In the genomic region with DNA sequence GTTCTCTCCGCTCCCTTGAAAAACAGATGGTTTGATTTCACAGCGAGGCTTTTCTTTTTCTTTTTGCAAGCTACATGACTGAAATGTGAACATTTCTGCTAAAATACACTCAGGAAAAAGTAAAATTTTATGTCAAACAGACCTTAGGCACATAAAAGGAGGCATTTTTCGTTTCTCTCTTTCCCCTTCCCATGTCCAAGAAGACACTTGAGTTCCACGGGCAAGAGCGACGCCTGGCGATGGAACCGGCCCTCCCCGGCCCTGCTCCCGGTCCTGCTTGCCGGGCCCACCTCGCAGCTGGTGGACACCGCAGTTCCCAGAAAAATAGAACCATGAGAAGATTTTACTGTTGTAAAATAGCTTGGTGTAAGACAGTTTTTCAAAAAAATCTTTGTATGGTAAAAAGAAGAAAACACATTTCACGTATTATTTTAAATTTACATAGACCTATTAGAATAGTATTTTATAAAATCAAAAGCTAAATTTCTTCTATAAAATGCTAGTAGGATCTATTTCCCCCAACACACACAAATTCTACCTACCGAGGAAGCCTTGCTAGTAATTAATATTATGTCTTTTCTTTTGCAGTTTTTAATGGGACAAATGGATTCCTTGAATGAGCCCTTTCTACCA, we compare ENCODE assay signal across 9 cellular contexts. TPM values are rescaled to one million over a fixed set of nuclear protein-coding genes. Genes with fewer than 3 reads are reported as not detected.
DNase-seq lines count a peak whose midpoint lies in the region; ATAC-seq and FAIRE-seq lines count a peak whose summit lies in the region.
"Had no signal": no experiment of that assay in that cellular context is flagged by ENCODE, and none has a peak within 500 bp of the region (broad histone marks: within the 10 kb centered on the region; RNA-seq: fewer than 3 reads in every experiment).

No MANE protein-coding gene starts in this region.

- H3K36me3 Mint-ChIP-seq in activated CD8-positive, alpha-beta T cell treated with anti-CD3 and anti-CD28 coated beads, Interleukin-2, amount 10 ng/mL, durations not matched to agents 7 days and 5 days (ENCODE audit: low read depth): no peaks in the 10 kb centered on the region

- peak overlapping the region; percentile 52 for H3K4me3 Mint-ChIP-seq in activated CD8-positive, alpha-beta T cell treated with anti-CD3 and anti-CD28 coated beads, Interleukin-2, amount 10 ng/mL, durations not matched to agents 7 days and 5 days

- peak; percentile 58 for FAIRE-seq in endometrium (lab: Jason Lieb, UNC)

- H3K4me1 Mint-ChIP-seq in activated CD8-positive, alpha-beta T cell treated with anti-CD3 and anti-CD28 coated beads, Interleukin-2, amount 10 ng/mL, durations not matched to agents 7 days and 5 days (ENCODE audit: low read depth): peaks cover 9% of the 10 kb centered on the region

- DNase-seq in Daoy (ENCODE audit: low read depth): peak; percentile 86
- peak; percentile 59 for DNase-seq in MV-4-11 (lab: John Stamatoyannopoulos, UW)
- DNase-seq in activated CD8-positive, alpha-beta T cell treated with anti-CD3 and anti-CD28 coated beads, Interleukin-2, amount 10 ng/mL, durations not matched to agents 7 days and 5 days: peak; percentile 50
- DNase-seq in medulla oblongata (ENCODE audit: extremely low spot score): peak; percentile 90
- peak; percentile 17 for DNase-seq in stimulated activated CD8-positive, alpha-beta memory T cell treated with anti-CD3 and anti-CD28 coated beads, Interleukin-15, amount 100 ng/mL, for 1 hour (ENCODE audit: low read depth)
- no peak for DNase-seq in H4 (ENCODE audit: low spot score)

- CTCF ChIA-PET in activated CD8-positive, alpha-beta T cell treated with anti-CD3 and anti-CD28 coated beads, Interleukin-2, amount 10 ng/mL, durations not matched to agents 7 days and 5 days (lab: Charles Lee): interaction anchor here (1.1 to 3.5 kb wide), 6 partner anchors 9 to 275 kb away, joined by 3 to 10 read pairs (median 4); no protein-coding TSS in a partner anchor

- H3K27ac Mint-ChIP-seq in activated CD8-positive, alpha-beta T cell treated with anti-CD3 and anti-CD28 coated beads, Interleukin-2, amount 10 ng/mL, durations not matched to agents 7 days and 5 days: no peak overlapping the region

- peak; percentile 37 for ATAC-seq in activated CD8-positive, alpha-beta T cell treated with anti-CD3 and anti-CD28 coated beads, Interleukin-2, amount 10 ng/mL, durations not matched to agents 7 days and 5 days
- ATAC-seq in GM18867 (IDR thresholded peaks at IDR 0.05; ENCODE audit: unreplicated experiment): no peak

- POLR2A ChIA-PET in activated CD8-positive, alpha-beta T cell treated with anti-CD3 and anti-CD28 coated beads, Interleukin-2, amount 10 ng/mL, durations not matched to agents 7 days and 5 days (lab: Charles Lee): interaction anchor here (0.6 kb wide), 1 partner anchor 11 kb away, joined by 3 read pairs; no protein-coding TSS in a partner anchor

- no peaks in the 10 kb centered on the region for H3K9me3 Mint-ChIP-seq in activated CD8-positive, alpha-beta T cell treated with anti-CD3 and anti-CD28 coated beads, Interleukin-2, amount 10 ng/mL, durations not matched to agents 7 days and 5 days (ENCODE audit: insufficient read depth)

- H3K27me3 Mint-ChIP-seq in activated CD8-positive, alpha-beta T cell treated with anti-CD3 and anti-CD28 coated beads, Interleukin-2, amount 10 ng/mL, durations not matched to agents 7 days and 5 days (ENCODE audit: low read depth): peaks cover 46% of the 10 kb centered on the region

RNA-seq across cellular contexts. Expression of a gene that starts 2.3 kb away (rescaled TPM):
- 1.8 and 2.6 TPM in 2 replicates for total RNA-seq in Daoy (2014; rRNA removed; shearing (Covaris generic))
- total RNA-seq in activated CD8-positive, alpha-beta T cell treated with anti-CD3 and anti-CD28 coated beads, Interleukin-2, amount 10 ng/mL, durations not matched to agents 7 days and 5 days: not detected
- not detected in 2 replicates for total RNA-seq in H4 (2014; rRNA removed; shearing (Covaris generic))
- total RNA-seq: activated CD8-positive, alpha-beta memory T cell treated with anti-CD3 and anti-CD28 coated beads for 36 hours had no signal

RNA-seq across cellular contexts. Expression of a gene that starts 25.5 kb away (rescaled TPM):
- 169 and 195 TPM in 2 replicates for total RNA-seq in Daoy (2014; rRNA removed; shearing (Covaris generic))
- 10 to 100 TPM; 93.7 to 97.7 TPM for total RNA-seq in activated CD8-positive, alpha-beta T cell treated with anti-CD3 and anti-CD28 coated beads, Interleukin-2, amount 10 ng/mL, durations not matched to agents 7 days and 5 days
- 88.4 and 95.8 TPM in 2 replicates for total RNA-seq in H4 (2014; rRNA removed; shearing (Covaris generic))

RNA-seq across cellular contexts. Expression of a gene that starts 26.4 kb away (rescaled TPM):
- 18.1 and 36.4 TPM in 2 replicates for total RNA-seq in Daoy (2014; rRNA removed; shearing (Covaris generic))
- 10 to 100 TPM; 10.9 to 13.2 TPM for total RNA-seq in activated CD8-positive, alpha-beta T cell treated with anti-CD3 and anti-CD28 coated beads, Interleukin-2, amount 10 ng/mL, durations not matched to agents 7 days and 5 days
- total RNA-seq in H4 (2014; rRNA removed; shearing (Covaris generic)): 3.4 and 8.0 TPM in 2 replicates
